In genomic region chr11:34174411-34175041, GRCh38 we compare ENCODE assay signal across 9 cellular contexts.
DNase-seq lines count a peak whose midpoint lies in the region; ATAC-seq and FAIRE-seq lines count a peak whose summit lies in the region.
"Had no signal": no experiment of that assay in that cellular context is flagged by ENCODE, and none has a peak within 500 bp of the region (broad histone marks: within the 10 kb centered on the region; RNA-seq: fewer than 3 reads in every experiment).

No MANE protein-coding gene starts in this region.

- H3K36me3 Mint-ChIP-seq in effector memory CD8-positive, alpha-beta T cell (ENCODE audit: insufficient read depth) = peaks cover 2% of the 10 kb centered on the region

- no peaks in the 10 kb centered on the region for H3K36me3 ChIP-seq in BLaER1 treated with 17β-estradiol and CSF1 and Interleukin-3, amounts not matched to agents 10 nM and 100 nM

- H3K27me3 ChIP-seq in BLaER1 treated with 17β-estradiol and CSF1 and Interleukin-3, amounts not matched to agents 10 nM and 100 nM = no peaks in the 10 kb centered on the region

- peak; percentile 88 for ATAC-seq in HG03432 (IDR thresholded peaks at IDR 0.05; ENCODE audit: unreplicated experiment)
- ATAC-seq in effector memory CD8-positive, alpha-beta T cell (replicated peaks) = peak; percentile 100

- FAIRE-seq in GM19239 (lab: Jason Lieb, UNC) = peak; percentile 39
- FAIRE-seq: TTC549 had no signal

- DNase-seq in GM19239 (ENCODE audit: insufficient read length, low spot score) (peak; percentile 87), NCI-H774 (lab: John Stamatoyannopoulos, UW) (peak; percentile 58), mesenteric fat pad (ENCODE audit: low spot score) (peak; percentile 96)
- peak; percentile 92 for DNase-seq in activated CD8-positive, alpha-beta memory T cell treated with anti-CD3 and anti-CD28 coated beads for 24 hours
- DNase-seq in effector memory CD8-positive, alpha-beta T cell = peak; percentile 75 to 79 (median 79)
- peak; percentile 59 to 62 for DNase-seq in stimulated activated CD8-positive, alpha-beta memory T cell treated with anti-CD3 and anti-CD28 coated beads, Interleukin-15, amount 100 ng/mL, for 4 hours (ENCODE audit: low read depth in 2 of 2)

- peak overlapping the region; percentile 55 to 96 (median 80) for H3K4me2 ChIP-seq in BLaER1 treated with 17β-estradiol and CSF1 and Interleukin-3, amounts not matched to agents 10 nM and 100 nM

- peaks cover 3 to 6% of the 10 kb centered on the region in 2 donors for H3K4me1 Mint-ChIP-seq in effector memory CD8-positive, alpha-beta T cell (ENCODE audit: low read depth in 2 of 2)

- peaks cover 7 to 27% of the 10 kb centered on the region in 2 donors for H3K27me3 Mint-ChIP-seq in effector memory CD8-positive, alpha-beta T cell

- peak overlapping the region in 9 of 10 experiments; percentile 26 to 51 (median 39); a peak in 15 of 20 replicates for H3K4me3 ChIP-seq in BLaER1 treated with 17β-estradiol and CSF1 and Interleukin-3, amounts not matched to agents 10 nM and 100 nM

- no peaks in the 10 kb centered on the region for H3K9me3 ChIP-seq in BLaER1 treated with 17β-estradiol and CSF1 and Interleukin-3, amounts not matched to agents 10 nM and 100 nM (replicated peaks in 1 of 11)

- H4K20me1 ChIP-seq in BLaER1 treated with 17β-estradiol and CSF1 and Interleukin-3, amounts not matched to agents 10 nM and 100 nM = peaks cover 0 to 15% (median 0%) of the 10 kb centered on the region in 11 experiments; a peak in 2 of 22 replicates

- H3K9me3 Mint-ChIP-seq in effector memory CD8-positive, alpha-beta T cell = no peaks in the 10 kb centered on the region

- peak overlapping the region in 1 of 2 donors; percentile 44 for H3K27ac Mint-ChIP-seq in effector memory CD8-positive, alpha-beta T cell

- peak overlapping the region in 8 of 11 experiments; percentile 1 to 62 (median 44); a peak in 12 of 22 replicates for H3K9ac ChIP-seq in BLaER1 treated with 17β-estradiol and CSF1 and Interleukin-3, amounts not matched to agents 10 nM and 100 nM

- H3K27ac ChIP-seq in BLaER1 treated with 17β-estradiol and CSF1 and Interleukin-3, amounts not matched to agents 10 nM and 100 nM = no peak overlapping the region

- H3K4me3 Mint-ChIP-seq in effector memory CD8-positive, alpha-beta T cell = peak overlapping the region; percentile 64 to 68

- H3K4me1 ChIP-seq in BLaER1 treated with 17β-estradiol and CSF1 and Interleukin-3, amounts not matched to agents 10 nM and 100 nM = peaks cover 0 to 10% (median 5%) of the 10 kb centered on the region in 10 experiments; a peak in 11 of 20 replicates
